Comparison of ENCODE assay signal across 8 cellular contexts in genomic region chr20:25296094-25297093, GRCh38. TPM values are rescaled to one million over a fixed set of nuclear protein-coding genes. Genes with fewer than 3 reads are reported as not detected.
A peak's percentile ranks its signal among the peaks of the same experiment; 100 is the strongest.
DNase-seq lines count a peak whose midpoint lies in the region; ATAC-seq and TF ChIP-seq lines count a peak whose summit lies in the region.

No MANE protein-coding gene starts in this region.

- peak; percentile 25 for TF ChIP-seq CTCF in CD14-positive monocyte (IDR thresholded peaks at IDR 0.05)

- ATAC-seq in GM18909 (IDR thresholded peaks at IDR 0.05; ENCODE audit: poor library complexity, unreplicated experiment): peak; percentile 37

- peaks cover 40 to 79% of the 10 kb centered on the region in 2 donors for H3K36me3 Mint-ChIP-seq in CD14-positive monocyte
- peaks cover 9% of the 10 kb centered on the region for H3K36me3 Mint-ChIP-seq in activated naive CD4-positive, alpha-beta T cell treated with anti-CD3 and anti-CD28 coated beads, Interleukin-2, amount 10 ng/mL, durations not matched to agents 7 days and 5 days

- H3K4me1 Mint-ChIP-seq in CD14-positive monocyte: no peaks in the 10 kb centered on the region
- peaks cover 4% of the 10 kb centered on the region for H3K4me1 Mint-ChIP-seq in activated naive CD4-positive, alpha-beta T cell treated with anti-CD3 and anti-CD28 coated beads, Interleukin-2, amount 10 ng/mL, durations not matched to agents 7 days and 5 days

- intact Hi-C loops in CD14-positive monocyte (cut with micrococcal nuclease): no loop called here

- H3K27me3 Mint-ChIP-seq in CD14-positive monocyte (ENCODE audit: low read depth in 3 of 3): no peaks in the 10 kb centered on the region
- H3K27me3 Mint-ChIP-seq in activated naive CD4-positive, alpha-beta T cell treated with anti-CD3 and anti-CD28 coated beads, Interleukin-2, amount 10 ng/mL, durations not matched to agents 7 days and 5 days: no peaks in the 10 kb centered on the region

- DNase-seq in CD14-positive monocyte (ENCODE audit: low spot score) (no peak), HK-2 (ENCODE audit: unreplicated experiment) (peak; percentile 44), hepatic stellate cell (ENCODE audit: low spot score) (peak; percentile 38), ecto neural progenitor cell (ENCODE audit: low spot score) (no peak), GF-D8 (lab: John Stamatoyannopoulos, UW) (no peak)
- DNase-seq in activated naive CD4-positive, alpha-beta T cell treated with anti-CD3 and anti-CD28 coated beads, Interleukin-2, amount 10 ng/mL, durations not matched to agents 7 days and 5 days: peak; percentile 55
- peak; percentile 42 for DNase-seq in stimulated activated CD8-positive, alpha-beta memory T cell treated with anti-CD3 and anti-CD28 coated beads, Interleukin-4, amount 100 ng/mL, for 48 hours

- no peaks in the 10 kb centered on the region for H3K9me3 Mint-ChIP-seq in CD14-positive monocyte
- H3K9me3 Mint-ChIP-seq in activated naive CD4-positive, alpha-beta T cell treated with anti-CD3 and anti-CD28 coated beads, Interleukin-2, amount 10 ng/mL, durations not matched to agents 7 days and 5 days: no peaks in the 10 kb centered on the region

- CTCF ChIA-PET in activated naive CD4-positive, alpha-beta T cell treated with anti-CD3 and anti-CD28 coated beads, Interleukin-2, amount 10 ng/mL, durations not matched to agents 7 days and 5 days (lab: Charles Lee): interaction anchor here (1.1 to 3.8 kb wide), 7 partner anchors 11 to 303 kb away, joined by 3 to 30 read pairs (median 6); no protein-coding TSS in a partner anchor

- no peak overlapping the region for H3K4me3 Mint-ChIP-seq in CD14-positive monocyte
- H3K4me3 Mint-ChIP-seq in activated naive CD4-positive, alpha-beta T cell treated with anti-CD3 and anti-CD28 coated beads, Interleukin-2, amount 10 ng/mL, durations not matched to agents 7 days and 5 days: no peak overlapping the region

- peak overlapping the region in 2 of 7 donors; percentile 17 to 57 for H3K27ac Mint-ChIP-seq in CD14-positive monocyte
- no peak overlapping the region for H3K27ac Mint-ChIP-seq in activated naive CD4-positive, alpha-beta T cell treated with anti-CD3 and anti-CD28 coated beads, Interleukin-2, amount 10 ng/mL, durations not matched to agents 7 days and 5 days

RNA-seq across cellular contexts. Expression of gene PYGB, which starts 48.5 kb away (rescaled TPM):
- polyA plus RNA-seq in CD14-positive monocyte: 10 to 100 TPM; 26.7 to 33.2 TPM

Comparison
In these comparisons a context has a peak if more than half of its experiments do, and no peak if none do; other contexts are left out.
1. DNase-seq: peak in HK-2 (single experiment), activated naive CD4-positive, alpha-beta T cell treated with anti-CD3 and anti-CD28 coated beads, Interleukin-2, amount 10 ng/mL, durations not matched to agents 7 days and 5 days (single experiment), hepatic stellate cell (single experiment) and stimulated activated CD8-positive, alpha-beta memory T cell treated with anti-CD3 and anti-CD28 coated beads, Interleukin-4, amount 100 ng/mL, for 48 hours (single experiment); none in CD14-positive monocyte (single experiment), ecto neural progenitor cell (single experiment) and GF-D8 (single experiment).